ENCODE assay signal across 16 cellular contexts in the genomic region with DNA sequence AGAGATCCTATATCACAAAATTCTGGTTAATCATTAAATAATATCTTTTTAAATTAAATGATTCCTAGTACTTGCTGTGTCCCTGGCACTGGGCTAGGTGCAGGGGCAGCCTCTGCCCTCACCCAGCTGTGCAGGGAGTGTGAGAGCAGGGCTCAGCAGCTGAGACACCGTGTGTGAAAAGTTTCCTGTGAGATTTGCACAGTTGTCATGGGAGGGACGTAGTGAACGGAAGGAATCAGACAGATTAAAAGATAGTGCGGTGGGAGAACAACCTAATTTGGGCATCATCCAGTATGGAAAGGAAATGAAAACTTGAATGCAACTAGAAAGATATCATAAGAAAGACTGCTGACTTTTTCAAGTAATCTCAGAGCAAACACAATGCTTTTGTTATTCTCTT.
DNase-seq lines count a peak whose midpoint lies in the region; ATAC-seq and TF ChIP-seq lines count a peak whose summit lies in the region.
"Had no signal": no experiment of that assay in that cellular context is flagged by ENCODE, and none has a peak within 500 bp of the region (broad histone marks: within the 10 kb centered on the region; RNA-seq: fewer than 3 reads in every experiment).

No MANE protein-coding gene starts in this region.

- no peak overlapping the region for H3K27ac ChIP-seq in BLaER1 treated with 17β-estradiol and CSF1 and Interleukin-3, amounts not matched to agents 10 nM and 100 nM
- no peak overlapping the region for H3K27ac ChIP-seq in H9 (ENCODE audit: insufficient read length, low read depth, low read length)
- H3K27ac ChIP-seq: HL-60 had no signal

- H3K14ac ChIP-seq in H9 (ENCODE audit: insufficient read depth, low read length) = no peak overlapping the region

- H2BK5ac ChIP-seq in H9 (ENCODE audit: insufficient read length, low read length) = no peak overlapping the region

- no peak overlapping the region for H3K9ac ChIP-seq in BLaER1 treated with 17β-estradiol and CSF1 and Interleukin-3, amounts not matched to agents 10 nM and 100 nM
- H3K9ac ChIP-seq in H9 (ENCODE audit: extremely low read depth, insufficient read length, low read length) = no peak overlapping the region

- no peak overlapping the region for H3K4me3 Mint-ChIP-seq in H9
- no peak overlapping the region for H3K4me3 Mint-ChIP-seq in effector memory CD8-positive, alpha-beta T cell
- H3K4me3 Mint-ChIP-seq: B cell; CD8-positive, alpha-beta memory T cell had no signal

- H3K9me3 Mint-ChIP-seq in H9 = no peaks in the 10 kb centered on the region
- H3K9me3 Mint-ChIP-seq in effector memory CD8-positive, alpha-beta T cell = no peaks in the 10 kb centered on the region
- H3K9me3 Mint-ChIP-seq: CD8-positive, alpha-beta memory T cell had no signal

- peaks cover 19 to 26% of the 10 kb centered on the region in 2 experiments for H3K4me1 Mint-ChIP-seq in H9
- peaks cover 0 to 1% of the 10 kb centered on the region in 2 donors for H3K4me1 Mint-ChIP-seq in effector memory CD8-positive, alpha-beta T cell (ENCODE audit: low read depth in 2 of 2)
- H3K4me1 Mint-ChIP-seq: B cell; CD8-positive, alpha-beta memory T cell had no signal

- no peaks in the 10 kb centered on the region for H3K36me3 Mint-ChIP-seq in H9 (ENCODE audit: insufficient read depth in 1 of 3, low read depth in 3 of 3)
- no peaks in the 10 kb centered on the region for H3K36me3 Mint-ChIP-seq in effector memory CD8-positive, alpha-beta T cell (ENCODE audit: insufficient read depth)
- H3K36me3 Mint-ChIP-seq: CD8-positive, alpha-beta memory T cell had no signal

- no peaks in the 10 kb centered on the region for H3K79me2 ChIP-seq in H9 (ENCODE audit: insufficient read depth, low read length)

- DNase-seq in H9 (no peak), dermis blood vessel endothelial cell (peak; percentile 7), left lobe of liver (ENCODE audit: low spot score) (no peak), Right ventricle myocardium inferior (ENCODE audit: missing footprints) (no peak)
- no peak for DNase-seq in effector memory CD8-positive, alpha-beta T cell
- DNase-seq: Caco-2; CD8-positive, alpha-beta memory T cell; DMS53; H7; KBM-7 had no signal

- peaks cover 0 to 26% (median 7%) of the 10 kb centered on the region in 10 experiments; a peak in 11 of 20 replicates for H3K4me1 ChIP-seq in BLaER1 treated with 17β-estradiol and CSF1 and Interleukin-3, amounts not matched to agents 10 nM and 100 nM
- H3K4me1 ChIP-seq in H9 (ENCODE audit: insufficient read depth, low read length) = no peaks in the 10 kb centered on the region; the same call in 1 of the 2 replicates
- H3K4me1 ChIP-seq: Caco-2 had no signal

- no peak overlapping the region for H3K4me3 ChIP-seq in BLaER1 treated with 17β-estradiol and CSF1 and Interleukin-3, amounts not matched to agents 10 nM and 100 nM
- H3K4me3 ChIP-seq: GM12878 had no signal

- no peak for TF ChIP-seq CTCF in H9 (conservative IDR thresholded peaks at IDR 0.05)

- no peak overlapping the region for H2AFZ ChIP-seq in H9 (ENCODE audit: low read length)

- H3K4ac ChIP-seq in H9 (ENCODE audit: low read depth, low read length) = no peak overlapping the region

- H3K9me3 ChIP-seq in BLaER1 treated with 17β-estradiol and CSF1 and Interleukin-3, amounts not matched to agents 10 nM and 100 nM (replicated peaks in 1 of 11) = no peaks in the 10 kb centered on the region
- no peaks in the 10 kb centered on the region for H3K9me3 ChIP-seq in H9 (ENCODE audit: control insufficient read depth, low read depth, low read length)
- H3K9me3 ChIP-seq: Caco-2 had no signal

- H3K18ac ChIP-seq in H9 (ENCODE audit: insufficient read length, low read depth, low read length) = peak overlapping the region; percentile 40

- H3K4me2 ChIP-seq in BLaER1 treated with 17β-estradiol and CSF1 and Interleukin-3, amounts not matched to agents 10 nM and 100 nM = peak overlapping the region in 8 of 11 experiments; percentile 1 to 58 (median 45); a peak in 13 of 22 replicates
- H3K4me2 ChIP-seq in H9 (ENCODE audit: insufficient read depth, insufficient read length, low read length) = no peak overlapping the region

- H3K23ac ChIP-seq in H9 (ENCODE audit: insufficient read length, low read depth, low read length) = no peak overlapping the region

- no peak overlapping the region for H3K56ac ChIP-seq in H9 (ENCODE audit: insufficient read length, low read depth, low read length)

- no peak overlapping the region for H4K5ac ChIP-seq in H9 (ENCODE audit: insufficient read length, low read depth, low read length)

- WGBS in H9 (ENCODE audit: extremely low coverage, insufficient read length, low lambda C conversion rate) = no CpG with 5 or more reads among the region's 4 CpGs

- no peaks in the 10 kb centered on the region for H4K20me1 ChIP-seq in BLaER1 treated with 17β-estradiol and CSF1 and Interleukin-3, amounts not matched to agents 10 nM and 100 nM
- H4K20me1 ChIP-seq in H9 (ENCODE audit: control insufficient read depth, insufficient read depth, insufficient read length) = no peaks in the 10 kb centered on the region

- no peak overlapping the region for H2AK5ac ChIP-seq in H9 (ENCODE audit: insufficient read length, low read length)

- no peaks in the 10 kb centered on the region for H3K36me3 ChIP-seq in BLaER1 treated with 17β-estradiol and CSF1 and Interleukin-3, amounts not matched to agents 10 nM and 100 nM

- H3K23me2 ChIP-seq in H9 (ENCODE audit: insufficient read length, low read depth, low read length, poor library complexity, severe bottlenecking) = no peaks in the 10 kb centered on the region

- no peaks in the 10 kb centered on the region for H3K27me3 ChIP-seq in BLaER1 treated with 17β-estradiol and CSF1 and Interleukin-3, amounts not matched to agents 10 nM and 100 nM
- no peaks in the 10 kb centered on the region for H3K27me3 ChIP-seq in H9 (ENCODE audit: insufficient read depth, low read length)

- ATAC-seq in left lobe of liver (peak; percentile 42), HG03520 (IDR thresholded peaks at IDR 0.05; ENCODE audit: unreplicated experiment) (no peak), HG02642 (IDR thresholded peaks at IDR 0.05; ENCODE audit: poor library complexity, unreplicated experiment) (no peak), Right ventricle myocardium inferior (no peak)
- ATAC-seq in effector memory CD8-positive, alpha-beta T cell (replicated peaks) = no peak
- ATAC-seq: GM12878 had no signal

- H3K27me3 Mint-ChIP-seq in H9 (ENCODE audit: low read depth) = no peaks in the 10 kb centered on the region
- peaks cover 6 to 23% of the 10 kb centered on the region in 2 donors for H3K27me3 Mint-ChIP-seq in effector memory CD8-positive, alpha-beta T cell
- H3K27me3 Mint-ChIP-seq: CD8-positive, alpha-beta memory T cell had no signal

- H3K27ac Mint-ChIP-seq in H9 = no peak overlapping the region
- H3K27ac Mint-ChIP-seq in effector memory CD8-positive, alpha-beta T cell = no peak overlapping the region
- H3K27ac Mint-ChIP-seq: B cell; CD8-positive, alpha-beta memory T cell had no signal

- H3K79me1 ChIP-seq in H9 (ENCODE audit: insufficient read depth, low read depth, low read length, poor library complexity, severe bottlenecking) = no peaks in the 10 kb centered on the region

- H2BK20ac ChIP-seq in H9 (ENCODE audit: low read depth, low read length, poor library complexity, severe bottlenecking) = no peak overlapping the region

- H4K8ac ChIP-seq in H9 (replicated peaks; ENCODE audit: insufficient read length, low read depth, low read length) = no peak overlapping the region

- no peak overlapping the region for H2BK12ac ChIP-seq in H9 (ENCODE audit: insufficient read length, low read depth, low read length)

- intact Hi-C loops in Right ventricle myocardium inferior (cut with DNase I) = no loop called here

- no peak overlapping the region for H3T11ph ChIP-seq in H9 (ENCODE audit: low read length)

- H2BK15ac ChIP-seq in H9 (ENCODE audit: low read depth, low read length) = no peak overlapping the region

- H2BK120ac ChIP-seq in H9 (ENCODE audit: low read depth, low read length, poor library complexity, severe bottlenecking) = no peak overlapping the region

- no peak overlapping the region for H4K91ac ChIP-seq in H9 (ENCODE audit: insufficient read length, low read depth, low read length)
